ENCODE assay signal across 16 cellular contexts in genomic region chr9:114852050-114852594, GRCh38. TPM values are rescaled to one million over a fixed set of nuclear protein-coding genes. Genes with fewer than 3 reads are reported as not detected.
A peak's percentile ranks its signal among the peaks of the same experiment; 100 is the strongest.
DNase-seq lines count a peak whose midpoint lies in the region; ATAC-seq, FAIRE-seq and TF ChIP-seq lines count a peak whose summit lies in the region.
"Had no signal": no experiment of that assay in that cellular context is flagged by ENCODE, and none has a peak within 500 bp of the region (broad histone marks: within the 10 kb centered on the region; RNA-seq: fewer than 3 reads in every experiment).

No MANE protein-coding gene starts in this region.

- H3K79me2 ChIP-seq in ACC112 (ENCODE audit: control insufficient read depth, insufficient read depth, low read length, unreplicated experiment): no peaks in the 10 kb centered on the region
- H3K79me2 ChIP-seq in HepG2 (ENCODE audit: insufficient read depth, low read length): no peaks in the 10 kb centered on the region

- CTCF ChIA-PET in HepG2 (lab: Yijun Ruan, JAX; ENCODE audit: low intra/inter-chr PET ratio, low total read pairs): no interaction called here

- TF ChIP-seq RAD21 in HepG2 (CRISPR knock-in tag; IDR thresholded peaks at IDR 0.05): no peak

- POLR2A ChIA-PET in HepG2 (lab: Yijun Ruan, JAX): no interaction called here

- TF ChIP-seq EP300 in HepG2 (IDR thresholded peaks at IDR 0.05; ENCODE audit: low read depth in 2 of 2, low read length in 2 of 2) (no peak), HepG2 (CRISPR knock-in tag; IDR thresholded peaks at IDR 0.05; ENCODE audit: borderline replicate concordance) (no peak)

- H3K4me1 ChIP-seq in ACC112 (ENCODE audit: control insufficient read depth, insufficient read depth, low read length, unreplicated experiment): peaks cover 56% of the 10 kb centered on the region
- no peaks in the 10 kb centered on the region for H3K4me1 ChIP-seq in HepG2 (ENCODE audit: insufficient read depth, low read length)

- ATAC-seq in HepG2 (no peak), GM21619 (IDR thresholded peaks at IDR 0.05; ENCODE audit: unreplicated experiment) (no peak)

- in situ Hi-C loops in brain microvascular endothelial cell (cut with HindIII; ENCODE audit: low pct_ligation_motif_present, low sequenced_read_pairs): no loop called here
- in situ Hi-C loops in HepG2 (cut with HindIII; ENCODE audit: extremely low pct_ligation_motif_present, low pct_unique_long_range_greater_than_20kb): no loop called here

- H4K20me1 ChIP-seq in HepG2 (ENCODE audit: insufficient read depth, low read length): no peaks in the 10 kb centered on the region
- H4K20me1 ChIP-seq: BLaER1 had no signal

- no peak overlapping the region for H3K4me2 ChIP-seq in HepG2 (ENCODE audit: low read depth, low read length)
- H3K4me2 ChIP-seq: BLaER1, smooth muscle cell had no signal

- H2AFZ ChIP-seq in ACC112 (ENCODE audit: low read length, unreplicated experiment): no peak overlapping the region
- H2AFZ ChIP-seq in HepG2 (ENCODE audit: low read length): no peak overlapping the region

- FAIRE-seq in HepG2 (lab: Jason Lieb, UNC): no peak

- no peaks in the 10 kb centered on the region for H3K36me3 ChIP-seq in ACC112 (ENCODE audit: insufficient read depth, low read length)
- no peaks in the 10 kb centered on the region for H3K36me3 ChIP-seq in brain microvascular endothelial cell (replicated peaks)
- H3K36me3 ChIP-seq in HepG2 (replicated peaks in 1 of 2; ENCODE audit: control insufficient read depth in 1 of 2, insufficient read depth in 2 of 2, low read length in 2 of 2): no peaks in the 10 kb centered on the region
- H3K36me3 ChIP-seq: BLaER1 had no signal

- H3K4me3 ChIP-seq in ACC112 (ENCODE audit: low read depth, low read length) (no peak overlapping the region), brain microvascular endothelial cell (ENCODE audit: low read depth, low read length) (no peak overlapping the region), HepG2 (replicated peaks in 1 of 3; ENCODE audit: insufficient read depth in 1 of 3, low read depth in 2 of 3, low read length in 3 of 3) (no peak overlapping the region)
- H3K4me3 ChIP-seq: BLaER1, smooth muscle cell had no signal

- H3K27ac ChIP-seq in ACC112 (ENCODE audit: low read depth, low read length) (peak overlapping the region; percentile 88), brain microvascular endothelial cell (no peak overlapping the region), HepG2 (ENCODE audit: extremely low read length, insufficient read depth, low read length) (no peak overlapping the region)
- H3K27ac ChIP-seq: BLaER1 had no signal

- WGBS in HepG2 (ENCODE audit: low lambda C conversion rate): 41% methylated on average over 4 of the region's 4 CpGs

- H3K27me3 ChIP-seq in ACC112 (ENCODE audit: insufficient read depth, low read length) (no peaks in the 10 kb centered on the region), brain microvascular endothelial cell (replicated peaks) (no peaks in the 10 kb centered on the region), HepG2 (ENCODE audit: control insufficient read depth in 1 of 2, insufficient read depth in 2 of 2, low read length in 2 of 2) (no peaks in the 10 kb centered on the region)
- H3K27me3 ChIP-seq: BLaER1 had no signal

- no peak overlapping the region for H3K9ac ChIP-seq in HepG2 (ENCODE audit: insufficient read depth, low read depth, low read length)
- H3K9ac ChIP-seq: BLaER1 had no signal

- TF ChIP-seq POLR2A in HepG2 (IDR thresholded peaks at IDR 0.05; ENCODE audit: insufficient read depth in 1 of 2, low read depth in 2 of 2, low read length in 2 of 2): no peak

- intact Hi-C loops in HepG2 (cut with micrococcal nuclease; ENCODE audit: unreplicated experiment): no loop called here

- DNase-seq in LHCN-M2 (ENCODE audit: low read depth) (peak; percentile 12), brain microvascular endothelial cell (peak; percentile 10), HepG2 (ENCODE audit: low spot score) (no peak), NCI-H2081 treated with DMSO at 0.1 percent for 48 hours (lab: John Stamatoyannopoulos, UW) (no peak), NCI-H1436 treated with DMSO at 0.1 percent for 48 hours (lab: John Stamatoyannopoulos, UW) (no peak), NAMALWA (ENCODE audit: low spot score) (no peak)
- DNase-seq: activated gamma-delta T cell treated with Interleukin-2 at 50 U/mL for 16 hours; GOT3; hippocampal formation; NCI-H446; SHP77; stimulated activated CD8-positive, alpha-beta memory T cell treated with anti-CD3 and anti-CD28 coated beads, Interleukin-4, amount 100 ng/mL, for 48 hours had no signal

- no peak for TF ChIP-seq CTCF in brain microvascular endothelial cell (IDR thresholded peaks at IDR 0.05; ENCODE audit: low read depth, low read length, missing control alignments)
- TF ChIP-seq CTCF in HepG2 (CRISPR knock-in tag; IDR thresholded peaks at IDR 0.05): no peak

- no peaks in the 10 kb centered on the region for H3K9me3 ChIP-seq in HepG2 (ENCODE audit: low read length)
- H3K9me3 ChIP-seq: BLaER1 had no signal

- no TSS peak for BruUV-seq in HepG2 (replicated peaks; lab: Mats Ljungman, UMichigan)

TF ChIP-seq in HepG2, 621 proteins besides CTCF, POLR2A, EP300 and RAD21:
- TF ChIP-seq CEBPB (IDR thresholded peaks at IDR 0.05; ENCODE audit: borderline replicate concordance, low read depth, low read length) (peak; percentile 25; the same call in 1 of the 2 replicates), SMAD3 (CRISPR knock-in tag; IDR thresholded peaks at IDR 0.05) (no peak), ZNF468 (CRISPR knock-in tag; IDR thresholded peaks at IDR 0.05) (no peak)

RNA-seq across cellular contexts. Expression of gene TNFSF15, which starts 46.3 kb away (rescaled TPM):
- total RNA-seq in LHCN-M2 (2014; rRNA removed) (0.06 and 0.13 TPM in 2 replicates), HepG2 (2016; rRNA removed; fragmentation: Illumina TruSeq; extraction: Trizol) (0.02 TPM in 1 of 2 replicates, not detected in the other)
- 0.13 TPM for polyA plus RNA-seq in LHCN-M2 (2012)
- total RNA-seq in HepG2 (2016; cell fraction: cytosol; rRNA removed; fragmentation: Illumina TruSeq; extraction: Trizol; ENCODE audit: low read depth): not detected in 2 replicates
- total RNA-seq in HepG2 (2016; cell fraction: insoluble cytoplasmic fraction; rRNA removed; fragmentation: Illumina TruSeq; extraction: Trizol): not detected in 2 replicates
- 0.03 TPM in 1 of 2 replicates, not detected in the other for total RNA-seq in HepG2 (2016; cell fraction: membrane; rRNA removed; fragmentation: Illumina TruSeq; extraction: Trizol)
- 0.09 TPM in 1 of 2 replicates, not detected in the other for total RNA-seq in HepG2 (2016; cell fraction: nucleus; rRNA removed; fragmentation: Illumina TruSeq; extraction: Trizol)
- 0.03 and 0.12 TPM in 2 replicates for polyA plus RNA-seq in HepG2 (2011; rRNA removed)
- 0.03 and 0.08 TPM in 2 replicates for polyA plus RNA-seq in HepG2 (2011; cell fraction: cytosol; rRNA removed)
- polyA plus RNA-seq in HepG2 (2011; cell fraction: nucleus; rRNA removed): 0.03 and 0.09 TPM in 2 replicates
- polyA plus RNA-seq in HepG2 (2012): 0.04 TPM in 1 of 2 replicates, not detected in the other
- not detected in 2 replicates for polyA plus RNA-seq in HepG2 (2016; cell fraction: cytosol; fragmentation: Illumina TruSeq; extraction: Trizol; ENCODE audit: low read depth)
- polyA plus RNA-seq in HepG2 (2016; cell fraction: insoluble cytoplasmic fraction; fragmentation: Illumina TruSeq; extraction: Trizol; ENCODE audit: low read depth): not detected in 2 replicates
- not detected in 2 replicates for polyA plus RNA-seq in HepG2 (2016; cell fraction: membrane; fragmentation: Illumina TruSeq; extraction: Trizol; ENCODE audit: low read depth)
- polyA plus RNA-seq in HepG2 (2016; cell fraction: nucleus; fragmentation: Illumina TruSeq; extraction: Trizol; ENCODE audit: insufficient read depth, low read depth): not detected in 2 replicates
- 0.12 TPM in 1 of 2 replicates, not detected in the other for polyA minus RNA-seq in HepG2 (2011; rRNA and poly(A)+ RNA removed; ENCODE audit: low replicate concordance)
- polyA minus RNA-seq in HepG2 (2011; cell fraction: cytosol; rRNA and poly(A)+ RNA removed): 0.09 TPM in 1 of 2 replicates, not detected in the other
- 0.13 TPM in 1 of 2 replicates, not detected in the other for polyA minus RNA-seq in HepG2 (2011; cell fraction: nucleus; rRNA and poly(A)+ RNA removed)

Comparison
In these comparisons a context has a peak if more than half of its experiments do, and no peak if none do; other contexts are left out.
1. DNase-seq: peak in LHCN-M2 (single experiment) and brain microvascular endothelial cell (single experiment); none in HepG2 (single experiment), NCI-H2081 treated with DMSO at 0.1 percent for 48 hours (single experiment), NCI-H1436 treated with DMSO at 0.1 percent for 48 hours (single experiment) and NAMALWA (single experiment).